In the genomic region with DNA sequence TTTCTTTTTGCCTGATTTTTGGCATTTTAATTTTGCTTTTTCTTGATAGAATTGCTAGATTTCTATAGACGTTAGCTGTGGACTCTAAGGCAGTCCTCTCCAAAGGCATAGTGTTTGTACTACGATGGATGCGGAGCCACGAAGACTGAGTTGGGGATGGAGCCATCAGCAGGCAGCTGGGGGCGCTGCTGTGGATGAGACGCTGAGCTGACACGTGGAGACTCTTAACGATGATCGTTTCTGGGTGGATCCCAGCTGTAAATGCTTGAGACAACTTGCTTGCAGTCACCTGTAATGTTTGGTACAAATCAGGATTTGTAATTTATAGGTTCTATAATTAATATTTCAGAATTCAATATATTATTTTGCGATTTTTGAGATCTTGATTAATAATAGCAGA, we compare ENCODE assay signal across 11 cellular contexts. TPM values are rescaled to one million over a fixed set of nuclear protein-coding genes. Genes with fewer than 3 reads are reported as not detected.
A peak's percentile ranks its signal among the peaks of the same experiment; 100 is the strongest.
DNase-seq lines count a peak whose midpoint lies in the region; ATAC-seq and TF ChIP-seq lines count a peak whose summit lies in the region.
"Had no signal": no experiment of that assay in that cellular context is flagged by ENCODE, and none has a peak within 500 bp of the region (broad histone marks: within the 10 kb centered on the region; RNA-seq: fewer than 3 reads in every experiment).

No MANE protein-coding gene starts in this region.

- intact Hi-C loops in activated CD4-positive, alpha-beta memory T cell treated with anti-CD3 and anti-CD28 coated beads for 36 hours (cut with micrococcal nuclease): no loop called here
- intact Hi-C loops in sciatic nerve (cut with DNase I): no loop called here

- peak; percentile 59 for DNase-seq in activated CD4-positive, alpha-beta memory T cell treated with anti-CD3 and anti-CD28 coated beads for 36 hours
- no peak for DNase-seq in activated CD4-positive, alpha-beta memory T cell treated with anti-CD3 and anti-CD28 coated beads, Interleukin-2, amount 10 ng/mL, durations not matched to agents 7 days and 5 days
- DNase-seq in NCI-H1930 (lab: John Stamatoyannopoulos, UW) (peak; percentile 5 to 32), choroid plexus epithelial cell (ENCODE audit: low read depth) (peak; percentile 54), sciatic nerve (ENCODE audit: low spot score) (no peak), NCI-H345 treated with DMSO at 0.1 percent for 48 hours (lab: John Stamatoyannopoulos, UW; ENCODE audit: unreplicated experiment) (no peak)
- DNase-seq: NCI-H1092, sigmoid colon had no signal

- H3K36me3 Mint-ChIP-seq in activated CD4-positive, alpha-beta memory T cell treated with anti-CD3 and anti-CD28 coated beads for 36 hours: no peaks in the 10 kb centered on the region
- H3K36me3 Mint-ChIP-seq in activated CD4-positive, alpha-beta memory T cell treated with anti-CD3 and anti-CD28 coated beads, Interleukin-2, amount 10 ng/mL, durations not matched to agents 7 days and 5 days (ENCODE audit: low read depth): no peaks in the 10 kb centered on the region
- H3K36me3 Mint-ChIP-seq: CD8-positive, alpha-beta memory T cell had no signal

- no peaks in the 10 kb centered on the region for H3K27me3 Mint-ChIP-seq in activated CD4-positive, alpha-beta memory T cell treated with anti-CD3 and anti-CD28 coated beads for 36 hours
- no peaks in the 10 kb centered on the region for H3K27me3 Mint-ChIP-seq in activated CD4-positive, alpha-beta memory T cell treated with anti-CD3 and anti-CD28 coated beads, Interleukin-2, amount 10 ng/mL, durations not matched to agents 7 days and 5 days
- H3K27me3 Mint-ChIP-seq: CD8-positive, alpha-beta memory T cell had no signal

- POLR2A ChIA-PET in activated CD4-positive, alpha-beta memory T cell treated with anti-CD3 and anti-CD28 coated beads for 36 hours (lab: Charles Lee): interaction anchor here (1.5 kb wide), 1 partner anchor 13 kb away, joined by 6 read pairs; a partner anchor contains a TSS
- POLR2A ChIA-PET in activated CD4-positive, alpha-beta memory T cell treated with anti-CD3 and anti-CD28 coated beads, Interleukin-2, amount 10 ng/mL, durations not matched to agents 7 days and 5 days (lab: Charles Lee): interaction anchor here (1.8 kb wide), 1 partner anchor 13 kb away, joined by 7 read pairs; a partner anchor contains a TSS

- no peak overlapping the region for H3K27ac Mint-ChIP-seq in activated CD4-positive, alpha-beta memory T cell treated with anti-CD3 and anti-CD28 coated beads for 36 hours
- H3K27ac Mint-ChIP-seq in activated CD4-positive, alpha-beta memory T cell treated with anti-CD3 and anti-CD28 coated beads, Interleukin-2, amount 10 ng/mL, durations not matched to agents 7 days and 5 days: no peak overlapping the region

- CTCF ChIA-PET in activated CD4-positive, alpha-beta memory T cell treated with anti-CD3 and anti-CD28 coated beads for 36 hours (lab: Charles Lee): interaction anchor here (0.7 to 3.2 kb wide), 10 partner anchors 9 to 874 kb away, joined by 3 to 15 read pairs (median 4); a partner anchor contains a TSS
- CTCF ChIA-PET in activated CD4-positive, alpha-beta memory T cell treated with anti-CD3 and anti-CD28 coated beads, Interleukin-2, amount 10 ng/mL, durations not matched to agents 7 days and 5 days (lab: Charles Lee): interaction anchor here (0.6 to 3.1 kb wide), 5 partner anchors 11 to 338 kb away, joined by 3 to 15 read pairs (median 7); a partner anchor contains a TSS

- ATAC-seq in sciatic nerve: peak; percentile 65
- ATAC-seq in HG03469 (IDR thresholded peaks at IDR 0.05; ENCODE audit: unreplicated experiment): no peak
- ATAC-seq in HG02571 (IDR thresholded peaks at IDR 0.05; ENCODE audit: unreplicated experiment): no peak

- no peaks in the 10 kb centered on the region for H3K9me3 Mint-ChIP-seq in activated CD4-positive, alpha-beta memory T cell treated with anti-CD3 and anti-CD28 coated beads for 36 hours
- H3K9me3 Mint-ChIP-seq in activated CD4-positive, alpha-beta memory T cell treated with anti-CD3 and anti-CD28 coated beads, Interleukin-2, amount 10 ng/mL, durations not matched to agents 7 days and 5 days: no peaks in the 10 kb centered on the region
- H3K9me3 Mint-ChIP-seq: CD8-positive, alpha-beta memory T cell had no signal

- H3K4me1 Mint-ChIP-seq in activated CD4-positive, alpha-beta memory T cell treated with anti-CD3 and anti-CD28 coated beads for 36 hours (ENCODE audit: low read depth): peaks cover 45% of the 10 kb centered on the region
- peaks cover 23% of the 10 kb centered on the region for H3K4me1 Mint-ChIP-seq in activated CD4-positive, alpha-beta memory T cell treated with anti-CD3 and anti-CD28 coated beads, Interleukin-2, amount 10 ng/mL, durations not matched to agents 7 days and 5 days

- H3K4me3 Mint-ChIP-seq in activated CD4-positive, alpha-beta memory T cell treated with anti-CD3 and anti-CD28 coated beads for 36 hours: no peak overlapping the region
- H3K4me3 Mint-ChIP-seq in activated CD4-positive, alpha-beta memory T cell treated with anti-CD3 and anti-CD28 coated beads, Interleukin-2, amount 10 ng/mL, durations not matched to agents 7 days and 5 days: no peak overlapping the region
- H3K4me3 Mint-ChIP-seq: CD8-positive, alpha-beta memory T cell had no signal

- no peak overlapping the region for H3K4me3 ChIP-seq in choroid plexus epithelial cell (ENCODE audit: low read depth, low read length)
- H3K4me3 ChIP-seq: sigmoid colon had no signal

- TF ChIP-seq CTCF in choroid plexus epithelial cell (conservative IDR thresholded peaks at IDR 0.05; ENCODE audit: low read depth, low read length): peak; percentile 70

RNA-seq across cellular contexts. Expression of a gene that starts 13.3 kb away (rescaled TPM):
- 100 to 1,000 TPM; 101 to 105 TPM for total RNA-seq in activated CD4-positive, alpha-beta memory T cell treated with anti-CD3 and anti-CD28 coated beads for 36 hours
- 10 to 100 TPM; 75.0 to 81.8 TPM for total RNA-seq in activated CD4-positive, alpha-beta memory T cell treated with anti-CD3 and anti-CD28 coated beads, Interleukin-2, amount 10 ng/mL, durations not matched to agents 7 days and 5 days
- 38.2 TPM for total RNA-seq in sciatic nerve

RNA-seq across cellular contexts. Expression of a gene that starts 27.4 kb away (rescaled TPM):
- total RNA-seq in activated CD4-positive, alpha-beta memory T cell treated with anti-CD3 and anti-CD28 coated beads for 36 hours: under 1 TPM; 0.48 to 0.59 TPM
- not detected for total RNA-seq in activated CD4-positive, alpha-beta memory T cell treated with anti-CD3 and anti-CD28 coated beads, Interleukin-2, amount 10 ng/mL, durations not matched to agents 7 days and 5 days
- total RNA-seq in sciatic nerve: 6,445 TPM

Comparison
In these comparisons a context has a peak if more than half of its experiments do, and no peak if none do; other contexts are left out.
1. DNase-seq: peak in activated CD4-positive, alpha-beta memory T cell treated with anti-CD3 and anti-CD28 coated beads for 36 hours (single experiment), NCI-H1930 (2 of 2) and choroid plexus epithelial cell (single experiment); none in activated CD4-positive, alpha-beta memory T cell treated with anti-CD3 and anti-CD28 coated beads, Interleukin-2, amount 10 ng/mL, durations not matched to agents 7 days and 5 days (single experiment), sciatic nerve (single experiment) and NCI-H345 treated with DMSO at 0.1 percent for 48 hours (single experiment).
2. RNA of a gene that starts 27.4 kb away (total RNA-seq): 6,445 TPM in sciatic nerve (single experiment); 0.48 to 0.59 TPM in activated CD4-positive, alpha-beta memory T cell treated with anti-CD3 and anti-CD28 coated beads for 36 hours and not detected in activated CD4-positive, alpha-beta memory T cell treated with anti-CD3 and anti-CD28 coated beads, Interleukin-2, amount 10 ng/mL, durations not matched to agents 7 days and 5 days; every median in the first group is over 1,000 times any median in the second.